ENCODE assay signal across 8 cellular contexts in genomic region chr14:94081386-94081820, GRCh38. TPM values are rescaled to one million over a fixed set of nuclear protein-coding genes. Genes with fewer than 3 reads are reported as not detected.
DNase-seq lines count a peak whose midpoint lies in the region; ATAC-seq and TF ChIP-seq lines count a peak whose summit lies in the region.

No MANE protein-coding gene starts in this region.

- peaks cover 26% of the 10 kb centered on the region for H3K36me3 ChIP-seq in iPS-20b (ENCODE audit: insufficient read depth, low read depth, low read length)

- POLR2A ChIA-PET in AG04450 (lab: Yijun Ruan, JAX) = interaction anchor here (0.5 to 1.2 kb wide), 5 partner anchors 14 to 90 kb away, joined by 3 to 6 read pairs (median 3); no protein-coding TSS in a partner anchor

- TF ChIP-seq CTCF in AG04450 (IDR thresholded peaks at IDR 0.05; ENCODE audit: low read depth, low read length) = no peak

- ATAC-seq in GM19035 (IDR thresholded peaks at IDR 0.05; ENCODE audit: unreplicated experiment) = peak; percentile 39
- ATAC-seq in HG03378 (IDR thresholded peaks at IDR 0.05; ENCODE audit: unreplicated experiment) = peak; percentile 27

- peaks cover 3% of the 10 kb centered on the region for H3K9me3 Mint-ChIP-seq in activated T-helper 2 cell treated with anti-CD3 and anti-CD28 coated beads, Interferon-gamma antibody, Interleukin-2, Interleukin-4, amounts not matched to agents 10 μg/mL and 5 μg/mL and 100 μg/mL, durations not matched to agents 14 hours and 24 hours and 36 hours

- H3K4me1 Mint-ChIP-seq in activated T-helper 2 cell treated with anti-CD3 and anti-CD28 coated beads, Interferon-gamma antibody, Interleukin-2, Interleukin-4, amounts not matched to agents 10 μg/mL and 5 μg/mL and 100 μg/mL, durations not matched to agents 14 hours and 24 hours and 36 hours (ENCODE audit: low read depth) = peaks cover 47% of the 10 kb centered on the region

- H3K27ac ChIP-seq in AG04450 (ENCODE audit: low read depth, low read length) (peak overlapping the region; percentile 53), iPS-20b (ENCODE audit: low read length) (no peak overlapping the region), substantia nigra (ENCODE audit: low read depth, low read length, poor library complexity, severe bottlenecking) (peak overlapping the region; percentile 82)

- no peaks in the 10 kb centered on the region for H3K27me3 Mint-ChIP-seq in activated T-helper 2 cell treated with anti-CD3 and anti-CD28 coated beads, Interferon-gamma antibody, Interleukin-2, Interleukin-4, amounts not matched to agents 10 μg/mL and 5 μg/mL and 100 μg/mL, durations not matched to agents 14 hours and 24 hours and 36 hours (ENCODE audit: low read depth)

- no peak for DNase-seq in AG04450 (ENCODE audit: low read depth, low spot score)
- DNase-seq in activated T-helper 2 cell treated with anti-CD3 and anti-CD28 coated beads, Interferon-gamma antibody, Interleukin-2, Interleukin-4, amounts not matched to agents 10 μg/mL and 5 μg/mL and 100 μg/mL, durations not matched to agents 14 hours and 24 hours and 36 hours (ENCODE audit: low spot score) = no peak
- no peak for DNase-seq in substantia nigra (lab: John Stamatoyannopoulos, UW)
- no peak for DNase-seq in Ammon's horn (ENCODE audit: low spot score)
- no peak for DNase-seq in H4 (ENCODE audit: low spot score)

- H3K36me3 Mint-ChIP-seq in activated T-helper 2 cell treated with anti-CD3 and anti-CD28 coated beads, Interferon-gamma antibody, Interleukin-2, Interleukin-4, amounts not matched to agents 10 μg/mL and 5 μg/mL and 100 μg/mL, durations not matched to agents 14 hours and 24 hours and 36 hours (ENCODE audit: low read depth) = peaks cover 62% of the 10 kb centered on the region

- peak overlapping the region; percentile 99 for H3K4me3 Mint-ChIP-seq in activated T-helper 2 cell treated with anti-CD3 and anti-CD28 coated beads, Interferon-gamma antibody, Interleukin-2, Interleukin-4, amounts not matched to agents 10 μg/mL and 5 μg/mL and 100 μg/mL, durations not matched to agents 14 hours and 24 hours and 36 hours (ENCODE audit: low read depth)

- H3K27me3 ChIP-seq in AG04450 (ENCODE audit: control insufficient read depth, insufficient read depth, low read length) (no peaks in the 10 kb centered on the region), iPS-20b (ENCODE audit: insufficient read depth, low read length) (no peaks in the 10 kb centered on the region)

- H3K4me1 ChIP-seq in iPS-20b (ENCODE audit: insufficient read depth, low read length) = peaks cover 7% of the 10 kb centered on the region

- CTCF ChIA-PET in AG04450 (lab: Charles Lee) = interaction anchor here (0.7 to 7.7 kb wide), 5 partner anchors 45 to 99 kb away, joined by 3 to 64 read pairs (median 6); partner anchors contain the start of gene IFI27L2

- H3K4me3 ChIP-seq in AG04450 (ENCODE audit: low read depth, low read length) (peak overlapping the region; percentile 93), iPS-20b (ENCODE audit: low read length) (peak overlapping the region; percentile 99)

- peak overlapping the region; percentile 92 for H3K9ac ChIP-seq in iPS-20b (ENCODE audit: low read depth, low read length)

- peak overlapping the region; percentile 100 for H3K27ac Mint-ChIP-seq in activated T-helper 2 cell treated with anti-CD3 and anti-CD28 coated beads, Interferon-gamma antibody, Interleukin-2, Interleukin-4, amounts not matched to agents 10 μg/mL and 5 μg/mL and 100 μg/mL, durations not matched to agents 14 hours and 24 hours and 36 hours

- intact Hi-C loops in activated T-helper 2 cell treated with anti-CD3 and anti-CD28 coated beads, Interferon-gamma antibody, Interleukin-2, Interleukin-4, amounts not matched to agents 10 μg/mL and 5 μg/mL and 100 μg/mL, durations not matched to agents 14 hours and 24 hours and 36 hours (cut with micrococcal nuclease) = loop anchor here (1.0 to 5.0 kb wide), 5 partner anchors 25 to 91 kb away; partner anchors contain the start of genes OTUB2 and PPP4R4

- H3K9me3 ChIP-seq in AG04450 (ENCODE audit: control insufficient read depth, insufficient read depth, low read length) (peaks cover 6% of the 10 kb centered on the region; the same call in 1 of the 2 replicates), iPS-20b (ENCODE audit: insufficient read depth, low read depth, low read length) (no peaks in the 10 kb centered on the region)

RNA-seq across cellular contexts. Expression of gene IFI27L1, which starts 0.3 kb away (rescaled TPM):
- 9.2 and 12.5 TPM in 2 replicates for polyA plus RNA-seq in AG04450 (2011; rRNA removed)
- polyA minus RNA-seq in AG04450 (2011; rRNA and poly(A)+ RNA removed) = 5.3 and 6.6 TPM in 2 replicates
- total RNA-seq in activated T-helper 2 cell treated with anti-CD3 and anti-CD28 coated beads, Interferon-gamma antibody, Interleukin-2, Interleukin-4, amounts not matched to agents 10 μg/mL and 5 μg/mL and 100 μg/mL, durations not matched to agents 14 hours and 24 hours and 36 hours = 27.7 and 31.2 TPM in 2 replicates
- total RNA-seq in H4 (2014; rRNA removed; shearing (Covaris generic)) = 16.1 and 32.8 TPM in 2 replicates

RNA-seq across cellular contexts. Expression of gene DDX24, which starts 0.4 kb away (rescaled TPM):
- polyA plus RNA-seq in AG04450 (2011; rRNA removed) = 145 and 159 TPM in 2 replicates
- 110 and 114 TPM in 2 replicates for polyA minus RNA-seq in AG04450 (2011; rRNA and poly(A)+ RNA removed)
- 276 and 277 TPM in 2 replicates for total RNA-seq in activated T-helper 2 cell treated with anti-CD3 and anti-CD28 coated beads, Interferon-gamma antibody, Interleukin-2, Interleukin-4, amounts not matched to agents 10 μg/mL and 5 μg/mL and 100 μg/mL, durations not matched to agents 14 hours and 24 hours and 36 hours
- 110 and 134 TPM in 2 replicates for total RNA-seq in H4 (2014; rRNA removed; shearing (Covaris generic))

RNA-seq across cellular contexts. Expression of gene IFI27, which starts 29.1 kb away (rescaled TPM):
- polyA plus RNA-seq in AG04450 (2011; rRNA removed) = 0.94 and 1.4 TPM in 2 replicates
- polyA minus RNA-seq in AG04450 (2011; rRNA and poly(A)+ RNA removed) = 0.46 TPM in 1 of 2 replicates, not detected in the other
- total RNA-seq in activated T-helper 2 cell treated with anti-CD3 and anti-CD28 coated beads, Interferon-gamma antibody, Interleukin-2, Interleukin-4, amounts not matched to agents 10 μg/mL and 5 μg/mL and 100 μg/mL, durations not matched to agents 14 hours and 24 hours and 36 hours = 2.1 and 5.2 TPM in 2 replicates
- 2,076 and 2,328 TPM in 2 replicates for total RNA-seq in H4 (2014; rRNA removed; shearing (Covaris generic))

RNA-seq across cellular contexts. Expression of gene IFI27L2, which starts 48.0 kb away (rescaled TPM):
- polyA plus RNA-seq in AG04450 (2011; rRNA removed) = 81.9 and 122 TPM in 2 replicates
- polyA minus RNA-seq in AG04450 (2011; rRNA and poly(A)+ RNA removed) = 15.2 and 19.7 TPM in 2 replicates
- total RNA-seq in activated T-helper 2 cell treated with anti-CD3 and anti-CD28 coated beads, Interferon-gamma antibody, Interleukin-2, Interleukin-4, amounts not matched to agents 10 μg/mL and 5 μg/mL and 100 μg/mL, durations not matched to agents 14 hours and 24 hours and 36 hours = 47.4 and 48.8 TPM in 2 replicates
- 109 and 122 TPM in 2 replicates for total RNA-seq in H4 (2014; rRNA removed; shearing (Covaris generic))

RNA-seq across cellular contexts. Expression of gene OTUB2, which starts 55.3 kb away (rescaled TPM):
- polyA plus RNA-seq in AG04450 (2011; rRNA removed) = 2.1 and 2.3 TPM in 2 replicates
- 5.1 and 5.3 TPM in 2 replicates for polyA minus RNA-seq in AG04450 (2011; rRNA and poly(A)+ RNA removed)
- total RNA-seq in activated T-helper 2 cell treated with anti-CD3 and anti-CD28 coated beads, Interferon-gamma antibody, Interleukin-2, Interleukin-4, amounts not matched to agents 10 μg/mL and 5 μg/mL and 100 μg/mL, durations not matched to agents 14 hours and 24 hours and 36 hours = 2.1 and 2.3 TPM in 2 replicates
- 1.7 and 2.5 TPM in 2 replicates for total RNA-seq in H4 (2014; rRNA removed; shearing (Covaris generic))

Comparison
In these comparisons a context has a peak if more than half of its experiments do, and no peak if none do; other contexts are left out.
1. RNA of gene IFI27, which starts 29.1 kb away (total RNA-seq): 2,076 to 2,328 TPM in H4; 2.1 to 5.2 TPM in activated T-helper 2 cell treated with anti-CD3 and anti-CD28 coated beads, Interferon-gamma antibody, Interleukin-2, Interleukin-4, amounts not matched to agents 10 μg/mL and 5 μg/mL and 100 μg/mL, durations not matched to agents 14 hours and 24 hours and 36 hours; every median in the first group is over 100 times any median in the second.